In genomic region chr13:112982281-112983041, GRCh38 we compare ENCODE assay signal across 1 cellular context.
TF ChIP-seq lines count a peak whose summit lies in the region.

No MANE protein-coding gene starts in this region.

TF ChIP-seq in H1, 55 proteins besides CTCF, POLR2A, EP300 and RAD21:
- TF ChIP-seq E2F6 (IDR thresholded peaks at IDR 0.05), result no peak
- no peak for TF ChIP-seq ATF3 (IDR thresholded peaks at IDR 0.05; ENCODE audit: insufficient read depth, low read depth, low read length)
- no peak for TF ChIP-seq SP2 (IDR thresholded peaks at IDR 0.05; ENCODE audit: low read length)
- no peak for TF ChIP-seq SP1 (IDR thresholded peaks at IDR 0.05; ENCODE audit: low read depth, low read length)
- no peak for TF ChIP-seq BACH1 (IDR thresholded peaks at IDR 0.05; ENCODE audit: low read length)
- TF ChIP-seq HDAC2 (IDR thresholded peaks at IDR 0.05; ENCODE audit: borderline replicate concordance in 1 of 2, low read depth in 2 of 2, low read length in 2 of 2), result no peak
- TF ChIP-seq SIRT6 (IDR thresholded peaks at IDR 0.05; ENCODE audit: low read length), result no peak
- no peak for TF ChIP-seq CREB1 (IDR thresholded peaks at IDR 0.05)
- no peak for TF ChIP-seq ZNF274 (IDR thresholded peaks at IDR 0.05; ENCODE audit: borderline replicate concordance, extremely low read depth, low read length)
- no peak for TF ChIP-seq CHD1 (IDR thresholded peaks at IDR 0.05; ENCODE audit: low read depth, low read length)
- no peak for TF ChIP-seq POLR2AphosphoS5 (IDR thresholded peaks at IDR 0.05; ENCODE audit: low read depth, low read length)
